ENCODE assay signal across 16 cellular contexts in genomic region chr17:66711403-66711802, GRCh38.
DNase-seq lines count a peak whose midpoint lies in the region; ATAC-seq and TF ChIP-seq lines count a peak whose summit lies in the region.
"Had no signal": no experiment of that assay in that cellular context is flagged by ENCODE, and none has a peak within 500 bp of the region (broad histone marks: within the 10 kb centered on the region; RNA-seq: fewer than 3 reads in every experiment).

No MANE protein-coding gene starts in this region.

- H3K4me1 ChIP-seq in GM23338 (ENCODE audit: insufficient read depth): peaks cover 23% of the 10 kb centered on the region
- H3K4me1 ChIP-seq in neuronal stem cell (ENCODE audit: control insufficient read depth in 2 of 2, insufficient read depth in 1 of 2, low read depth in 1 of 2, low read length in 2 of 2): peaks cover 24 to 43% of the 10 kb centered on the region in 2 donors

- CTCF ChIA-PET in activated CD4-positive, alpha-beta T cell treated with anti-CD3 and anti-CD28 coated beads for 36 hours (lab: Charles Lee): interaction anchor here (0.7 kb wide), 1 partner anchor 554 kb away, joined by 3 read pairs; no protein-coding TSS in a partner anchor

- H3K27me3 ChIP-seq in GM23338 (ENCODE audit: insufficient read depth) (no peaks in the 10 kb centered on the region), neuronal stem cell (ENCODE audit: control insufficient read depth in 3 of 3, insufficient read depth in 3 of 3, low read depth in 1 of 3, low read length in 3 of 3) (no peaks in the 10 kb centered on the region)
- H3K27me3 ChIP-seq: ovary, suprapubic skin had no signal

- H2AK5ac ChIP-seq in neuronal stem cell (ENCODE audit: low read depth, low read length): no peak overlapping the region

- H3K36me3 Mint-ChIP-seq in activated CD4-positive, alpha-beta T cell treated with anti-CD3 and anti-CD28 coated beads for 36 hours (ENCODE audit: low read depth): peaks cover 29% of the 10 kb centered on the region
- H3K36me3 Mint-ChIP-seq in GM23338 (ENCODE audit: low read depth): no peaks in the 10 kb centered on the region; the same call in 2 of the 3 replicates
- H3K36me3 Mint-ChIP-seq in chondrocyte (ENCODE audit: low read depth): peaks cover 5% of the 10 kb centered on the region
- peaks cover 3 to 5% of the 10 kb centered on the region in 2 donors for H3K36me3 Mint-ChIP-seq in activated T-cell treated with anti-CD3 and anti-CD28 coated beads, Interleukin-2, amount 50 U/mL, for 72 hours (ENCODE audit: insufficient read depth in 2 of 2)

- H4K8ac ChIP-seq in neuronal stem cell (ENCODE audit: low read depth, low read length): no peak overlapping the region

- H3K23ac ChIP-seq in neuronal stem cell (ENCODE audit: low read depth, low read length, poor library complexity): no peak overlapping the region

- no peak overlapping the region for H2BK5ac ChIP-seq in neuronal stem cell (ENCODE audit: low read length)

- TF ChIP-seq CTCF in GM23338 (conservative IDR thresholded peaks at IDR 0.05; ENCODE audit: low read depth in 2 of 2) (no peak), chondrocyte (IDR thresholded peaks at IDR 0.05) (no peak)

- H3K9me3 Mint-ChIP-seq in activated CD4-positive, alpha-beta T cell treated with anti-CD3 and anti-CD28 coated beads for 36 hours (ENCODE audit: low read depth): no peaks in the 10 kb centered on the region
- no peaks in the 10 kb centered on the region for H3K9me3 Mint-ChIP-seq in GM23338
- no peaks in the 10 kb centered on the region for H3K9me3 Mint-ChIP-seq in chondrocyte (ENCODE audit: low read depth)
- no peaks in the 10 kb centered on the region for H3K9me3 Mint-ChIP-seq in activated T-cell treated with anti-CD3 and anti-CD28 coated beads, Interleukin-2, amount 50 U/mL, for 72 hours

- no peaks in the 10 kb centered on the region for H3K79me2 ChIP-seq in GM23338 (replicated peaks; ENCODE audit: insufficient read depth)

- no peak for DNase-seq in activated CD4-positive, alpha-beta T cell treated with anti-CD3 and anti-CD28 coated beads for 36 hours
- no peak for DNase-seq in activated CD4-positive, alpha-beta T cell treated with anti-CD3 and anti-CD28 coated beads for 4 hours
- DNase-seq in GM23338 (ENCODE audit: low spot score) (no peak), chondrocyte (ENCODE audit: low spot score) (no peak), neuronal stem cell (ENCODE audit: low spot score) (no peak), kidney glomerular epithelial cell (lab: John Stamatoyannopoulos, UW) (no peak)
- no peak for DNase-seq in activated T-cell treated with anti-CD3 and anti-CD28 coated beads, Interleukin-2, amount 50 U/mL, for 72 hours
- DNase-seq: activated T-cell treated with anti-CD3 and anti-CD28 coated beads for 4 hours, aorta, DMS79, Kasumi-1, NCI-H1930, ovary, SIG-M5 had no signal

- H3K9me3 ChIP-seq in neuronal stem cell (replicated peaks in 1 of 2; ENCODE audit: control insufficient read depth in 2 of 2, insufficient read depth in 1 of 2, low read depth in 1 of 2, low read length in 2 of 2): peaks cover 0 to 4% of the 10 kb centered on the region in 2 donors
- H3K9me3 ChIP-seq: ovary, suprapubic skin had no signal

- H3K9ac ChIP-seq in neuronal stem cell (ENCODE audit: low read depth, low read length, poor library complexity): no peak overlapping the region

- peaks cover 4% of the 10 kb centered on the region; the same call in 1 of the 2 replicates for H3F3A ChIP-seq in GM23338 (replicated peaks; ENCODE audit: low read depth)

- no peak overlapping the region for H2BK15ac ChIP-seq in neuronal stem cell (ENCODE audit: low read length)

- H3K4ac ChIP-seq in neuronal stem cell (ENCODE audit: low read length): no peak overlapping the region

- H3K4me1 Mint-ChIP-seq in activated CD4-positive, alpha-beta T cell treated with anti-CD3 and anti-CD28 coated beads for 36 hours: peaks cover 47% of the 10 kb centered on the region
- H3K4me1 Mint-ChIP-seq in GM23338 (peaks cover 51% of the 10 kb centered on the region), chondrocyte (ENCODE audit: low read depth) (peaks cover 27% of the 10 kb centered on the region)
- H3K4me1 Mint-ChIP-seq in activated T-cell treated with anti-CD3 and anti-CD28 coated beads, Interleukin-2, amount 50 U/mL, for 72 hours (ENCODE audit: low read depth): peaks cover 38% of the 10 kb centered on the region

- H3K27ac Mint-ChIP-seq in activated CD4-positive, alpha-beta T cell treated with anti-CD3 and anti-CD28 coated beads for 36 hours: peak overlapping the region; percentile 23
- H3K27ac Mint-ChIP-seq in GM23338 (peak overlapping the region; percentile 58), chondrocyte (ENCODE audit: unreplicated experiment) (peak overlapping the region; percentile 3)
- no peak overlapping the region for H3K27ac Mint-ChIP-seq in activated T-cell treated with anti-CD3 and anti-CD28 coated beads, Interleukin-2, amount 50 U/mL, for 72 hours

- peaks cover 7% of the 10 kb centered on the region; the same call in 1 of the 2 replicates for H3K9me2 ChIP-seq in GM23338 (ENCODE audit: insufficient read depth)

- H3K4me3 Mint-ChIP-seq in activated CD4-positive, alpha-beta T cell treated with anti-CD3 and anti-CD28 coated beads for 36 hours: no peak overlapping the region
- no peak overlapping the region for H3K4me3 Mint-ChIP-seq in GM23338
- H3K4me3 Mint-ChIP-seq in chondrocyte (ENCODE audit: unreplicated experiment): no peak overlapping the region
- no peak overlapping the region for H3K4me3 Mint-ChIP-seq in activated T-cell treated with anti-CD3 and anti-CD28 coated beads, Interleukin-2, amount 50 U/mL, for 72 hours

- no peaks in the 10 kb centered on the region for H3K27me3 Mint-ChIP-seq in activated CD4-positive, alpha-beta T cell treated with anti-CD3 and anti-CD28 coated beads for 36 hours
- no peaks in the 10 kb centered on the region for H3K27me3 Mint-ChIP-seq in GM23338 (ENCODE audit: insufficient read depth, low read depth, poor library complexity)
- no peaks in the 10 kb centered on the region for H3K27me3 Mint-ChIP-seq in chondrocyte (ENCODE audit: low read depth)
- no peaks in the 10 kb centered on the region for H3K27me3 Mint-ChIP-seq in activated T-cell treated with anti-CD3 and anti-CD28 coated beads, Interleukin-2, amount 50 U/mL, for 72 hours (ENCODE audit: low read depth)

- H2BK12ac ChIP-seq in neuronal stem cell (ENCODE audit: low read length): no peak overlapping the region

- POLR2A ChIA-PET in activated CD4-positive, alpha-beta T cell treated with anti-CD3 and anti-CD28 coated beads for 36 hours (lab: Charles Lee): no interaction called here

- no peak overlapping the region for H4K91ac ChIP-seq in neuronal stem cell (ENCODE audit: low read depth, low read length, poor library complexity)

- no peaks in the 10 kb centered on the region for H3K79me1 ChIP-seq in neuronal stem cell (ENCODE audit: low read depth, low read length)

- peak overlapping the region; percentile 33 for H3K4me2 ChIP-seq in GM23338
- H3K4me2 ChIP-seq in neuronal stem cell (ENCODE audit: insufficient read depth, low read length, poor library complexity, severe bottlenecking): no peak overlapping the region

- no peaks in the 10 kb centered on the region for H4K20me1 ChIP-seq in GM23338 (replicated peaks; ENCODE audit: insufficient read depth)

- intact Hi-C loops in activated CD4-positive, alpha-beta T cell treated with anti-CD3 and anti-CD28 coated beads for 36 hours (cut with DNase I, micrococcal nuclease): loop anchor here in 1 of 2 experiments (5.0 to 10.0 kb wide), 2 partner anchors 454 to 583 kb away; no protein-coding TSS in a partner anchor

- no peak overlapping the region for H3K18ac ChIP-seq in neuronal stem cell (ENCODE audit: low read length)

- H3K14ac ChIP-seq in neuronal stem cell (ENCODE audit: low read length): no peak overlapping the region

- 0 out of 2 replicates have a peak overlapping the region, but pooled peaks have one; percentile 5 for H3K4me3 ChIP-seq in GM23338
- H3K4me3 ChIP-seq in neuronal stem cell (ENCODE audit: low read length in 2 of 2): no peak overlapping the region
- H3K4me3 ChIP-seq: ovary, suprapubic skin had no signal

- no peak overlapping the region for H2BK120ac ChIP-seq in neuronal stem cell (ENCODE audit: low read depth, low read length)

- H3K36me3 ChIP-seq in GM23338 (ENCODE audit: insufficient read depth) (no peaks in the 10 kb centered on the region), neuronal stem cell (replicated peaks in 1 of 2; ENCODE audit: control insufficient read depth in 2 of 2, insufficient read depth in 2 of 2, low read length in 2 of 2) (no peaks in the 10 kb centered on the region)
- H3K36me3 ChIP-seq: ovary, suprapubic skin had no signal

- no peak overlapping the region; the same call in 1 of the 2 replicates for H2AFZ ChIP-seq in GM23338
- peak overlapping the region; percentile 60 for H2AFZ ChIP-seq in neuronal stem cell (ENCODE audit: low read length)

- WGBS in neuronal stem cell (ENCODE audit: extremely low coverage in 2 of 2, insufficient read length in 2 of 2, insufficient replicate concordance in 1 of 2), 2 donors: no CpG with 5 or more reads among the region's 8 CpGs

- no peak for ATAC-seq in activated CD4-positive, alpha-beta T cell treated with anti-CD3 and anti-CD28 coated beads for 36 hours
- ATAC-seq in GM23338: no peak
- ATAC-seq in GM19397 (IDR thresholded peaks at IDR 0.05; ENCODE audit: unreplicated experiment): no peak
- no peak for ATAC-seq in activated T-cell treated with anti-CD3 and anti-CD28 coated beads, Interleukin-2, amount 50 U/mL, for 72 hours (replicated peaks in 1 of 2)

- H3K27ac ChIP-seq in GM23338 (ENCODE audit: low read depth): peak overlapping the region; percentile 86
- H3K27ac ChIP-seq in neuronal stem cell (replicated peaks; ENCODE audit: low read length): no peak overlapping the region
- H3K27ac ChIP-seq: ovary had no signal

TF ChIP-seq in GM23338, 12 proteins besides CTCF, POLR2A, EP300 and RAD21 (continues in another document):
- no peak for TF ChIP-seq JUNB (IDR thresholded peaks at IDR 0.05; ENCODE audit: unreplicated experiment)
- no peak for TF ChIP-seq ZNF114 (CRISPR knock-in tag; IDR thresholded peaks at IDR 0.05)
